Comparison of ENCODE assay signal across 1 cellular context in genomic region chr4:127965803-127966175, GRCh38.
TF ChIP-seq lines count a peak whose summit lies in the region.

No MANE protein-coding gene starts in this region.

TF ChIP-seq in GM23338, 12 proteins besides CTCF, POLR2A, EP300 and RAD21 (continued from another document):
- TF ChIP-seq EZH2 (IDR thresholded peaks at IDR 0.05; ENCODE audit: low read depth, unreplicated experiment) (no peak), ZNF114 (CRISPR knock-in tag; IDR thresholded peaks at IDR 0.05) (no peak), NANOG (IDR thresholded peaks at IDR 0.05; ENCODE audit: borderline replicate concordance) (no peak)
